8 cellular contexts compared by ENCODE assay signal in genomic region chr1:235917267-235917811, GRCh38.
DNase-seq lines count a peak whose midpoint lies in the region; ATAC-seq lines count a peak whose summit lies in the region.

No MANE protein-coding gene starts in this region.

- peak; percentile 70 for ATAC-seq in GM19397 (IDR thresholded peaks at IDR 0.05; ENCODE audit: unreplicated experiment)

- DNase-seq in AML-193 (lab: John Stamatoyannopoulos, UW) (peak; percentile 95 to 96), HS-27A (ENCODE audit: low read depth) (peak; percentile 96), T follicular helper cell (ENCODE audit: low read depth) (peak; percentile 28), amniotic epithelial cell (ENCODE audit: low read depth) (peak; percentile 99), hypothalamus (lab: John Stamatoyannopoulos, UW) (peak in 26 of 51 donors; percentile 9 to 82 (median 37)), middle frontal gyrus (ENCODE audit: extremely low spot score, low spot score) (no peak)
- DNase-seq in stimulated activated CD4-positive, alpha-beta T cell treated with anti-CD3 and anti-CD28 coated beads, Interleukin-1b, Interleukin-23, amount 100 ng/mL, for 24 hours (ENCODE audit: low read depth in 4 of 4, low spot score in 1 of 4): peak; percentile 28 to 53 (median 44)
